In genomic region chr12:120903818-120904773, GRCh38 we compare ENCODE assay signal across 8 cellular contexts. TPM values are rescaled to one million over a fixed set of nuclear protein-coding genes. Genes with fewer than 3 reads are reported as not detected.
DNase-seq lines count a peak whose midpoint lies in the region; ATAC-seq and TF ChIP-seq lines count a peak whose summit lies in the region.

Gene SPPL3, minus strand, starts transcription at chr12:120904358. Its CDS starts 491 bp downstream, at chr12:120903867.

- intact Hi-C loops in PC-9 (cut with micrococcal nuclease; ENCODE audit: unreplicated experiment) = loop anchor here (1.0 kb wide), 1 partner anchor 67 kb away; no protein-coding TSS in a partner anchor

- H3K79me2 ChIP-seq in KMS-11 (ENCODE audit: insufficient read depth, low read depth) (peaks cover 37% of the 10 kb centered on the region; the same call in 1 of the 2 replicates), PC-9 (ENCODE audit: low read depth) (peaks cover 45% of the 10 kb centered on the region)

- H3K27ac ChIP-seq in KMS-11 (no peak within 1 kb of the TSS), PC-9 (no peak within 1 kb of the TSS), muscle layer of duodenum (ENCODE audit: low read length) (peak within 1 kb of the TSS; percentile 48)

- H3F3A ChIP-seq in PC-9 (ENCODE audit: insufficient read depth, low read depth) = peaks cover 9% of the 10 kb centered on the region; the same call in 1 of the 2 replicates

- CTCF ChIA-PET in PC-9 (lab: Charles Lee) = interaction anchor here (0.6 kb wide), 1 partner anchor 40 kb away, joined by 6 read pairs; no protein-coding TSS in a partner anchor

- H2AFZ ChIP-seq in KMS-11 (ENCODE audit: low read depth) (peak within 1 kb of the TSS; percentile 92), PC-9 (peak within 1 kb of the TSS; percentile 86)

- peak within 1 kb of the TSS; percentile 78 for H3K4me2 ChIP-seq in KMS-11
- H3K4me2 ChIP-seq in PC-9 = peak within 1 kb of the TSS; percentile 99

- POLR2A ChIA-PET in PC-9 (lab: Charles Lee; ENCODE audit: unreplicated experiment) = interaction anchor here (0.6 kb wide), 1 partner anchor 509 kb away, joined by 8 read pairs; no protein-coding TSS in a partner anchor

- peaks cover 10% of the 10 kb centered on the region for H3K4me1 ChIP-seq in KMS-11 (ENCODE audit: low read depth, poor library complexity, severe bottlenecking)
- H3K4me1 ChIP-seq in PC-9 (replicated peaks; ENCODE audit: insufficient read depth) = peaks cover 25% of the 10 kb centered on the region
- peaks cover 0 to 10% of the 10 kb centered on the region in 2 donors for H3K4me1 ChIP-seq in muscle layer of duodenum (ENCODE audit: control insufficient read depth in 1 of 2, insufficient read depth in 2 of 2, low read length in 2 of 2)

- H3K9me3 ChIP-seq in PC-9 (ENCODE audit: insufficient read depth, low read depth) (no peaks in the 10 kb centered on the region), muscle layer of duodenum (ENCODE audit: control insufficient read depth in 1 of 2, low read length in 2 of 2) (no peaks in the 10 kb centered on the region)

- H3K9me2 ChIP-seq in PC-9 (ENCODE audit: insufficient read depth) = no peaks in the 10 kb centered on the region

- H3K9ac ChIP-seq in KMS-11 = peak within 1 kb of the TSS; percentile 62

- TSS peak; percentile 26 for BruUV-seq in PC-9 (replicated peaks; lab: Mats Ljungman, UMichigan)

- TF ChIP-seq CTCF in KMS-11 (conservative IDR thresholded peaks at IDR 0.05; ENCODE audit: low read depth, low read length) (no peak), PC-9 (conservative IDR thresholded peaks at IDR 0.05) (no peak)

- ATAC-seq in GM21737 (IDR thresholded peaks at IDR 0.05; ENCODE audit: unreplicated experiment) (peak; percentile 57), esophagus mucosa (peak; percentile 72)

- no peak within 1 kb of the TSS for H3K4me3 ChIP-seq in KMS-11 (IDR thresholded peaks at IDR 0.05; ENCODE audit: insufficient read depth, low read depth, low read length)
- peak within 1 kb of the TSS; percentile 93 for H3K4me3 ChIP-seq in PC-9
- H3K4me3 ChIP-seq in muscle layer of duodenum (ENCODE audit: low read depth in 1 of 2, low read length in 2 of 2) = peak within 1 kb of the TSS; percentile 72 to 97

- DNase-seq in DMS53 (lab: John Stamatoyannopoulos, UW) = peak; percentile 95
- DNase-seq in PC-9 = peak; percentile 58 to 89
- peak; percentile 94 to 96 for DNase-seq in activated T-cell treated with anti-CD3 and anti-CD28 coated beads, Interleukin-2, amount 50 U/mL, for 48 hours
- peak; percentile 87 to 91 for DNase-seq in stimulated activated CD8-positive, alpha-beta memory T cell treated with anti-CD3 and anti-CD28 coated beads, Interleukin-7, amount 100 ng/mL, for 1 hour (ENCODE audit: low read depth in 2 of 2)

- H3K36me3 ChIP-seq in KMS-11 (ENCODE audit: insufficient read depth) (no peaks in the 10 kb centered on the region), PC-9 (ENCODE audit: low read depth) (no peaks in the 10 kb centered on the region), muscle layer of duodenum (ENCODE audit: control insufficient read depth in 1 of 2, insufficient read depth in 2 of 2, low read length in 2 of 2) (no peaks in the 10 kb centered on the region)

- H4K20me1 ChIP-seq in KMS-11 (ENCODE audit: insufficient read depth) (no peaks in the 10 kb centered on the region), PC-9 (ENCODE audit: insufficient read depth) (peaks cover 25% of the 10 kb centered on the region)

- H3K27me3 ChIP-seq in KMS-11 (ENCODE audit: insufficient read depth, low read depth) (no peaks in the 10 kb centered on the region), PC-9 (ENCODE audit: insufficient read depth, low read depth) (no peaks in the 10 kb centered on the region), muscle layer of duodenum (ENCODE audit: low read depth, low read length) (no peaks in the 10 kb centered on the region)

RNA-seq across cellular contexts. Expression of gene SPPL3, which starts in this region (rescaled TPM):
- total RNA-seq in PC-9 (2021) = 27.1 and 44.7 TPM in 2 replicates
- total RNA-seq in esophagus mucosa = 85.8 TPM
